In the genomic region with DNA sequence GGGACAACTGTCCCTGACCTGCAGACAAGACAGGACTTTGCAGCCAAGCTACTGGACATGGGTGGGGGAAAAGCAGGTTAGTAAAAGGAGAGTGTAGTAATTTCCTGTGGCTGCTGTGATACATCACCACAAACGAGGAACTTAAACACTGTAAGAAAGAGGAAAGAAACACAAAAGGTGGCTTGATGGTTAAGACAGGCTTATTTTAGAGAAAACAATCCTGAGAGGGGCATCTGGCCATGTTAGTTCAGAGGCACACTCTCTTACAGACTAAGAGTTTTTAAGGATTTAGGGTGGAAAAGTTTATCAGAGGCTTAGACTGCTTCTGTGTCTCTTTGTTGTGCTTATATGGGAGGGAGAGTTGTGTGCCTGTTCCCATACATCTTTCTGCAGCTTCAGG, we compare ENCODE assay signal across 28 cellular contexts.
A peak's percentile ranks its signal among the peaks of the same experiment; 100 is the strongest.
DNase-seq lines count a peak whose midpoint lies in the region; ATAC-seq, FAIRE-seq and TF ChIP-seq lines count a peak whose summit lies in the region.
"Had no signal": no experiment of that assay in that cellular context is flagged by ENCODE, and none has a peak within 500 bp of the region (broad histone marks: within the 10 kb centered on the region; RNA-seq: fewer than 3 reads in every experiment).

No MANE protein-coding gene starts in this region.

- H3K9me1 ChIP-seq in K562 (ENCODE audit: control insufficient read depth, insufficient read depth, low read length) = no peaks in the 10 kb centered on the region

- H3K4me1 ChIP-seq in HEK293 (ENCODE audit: control insufficient read depth, insufficient read depth, low read length) = no peaks in the 10 kb centered on the region
- H3K4me1 ChIP-seq in K562 (replicated peaks in 1 of 2; ENCODE audit: control insufficient read depth in 2 of 2, insufficient read depth in 2 of 2, low read length in 2 of 2) = no peaks in the 10 kb centered on the region
- H3K4me1 ChIP-seq: BE2C, BLaER1 had no signal

- in situ Hi-C loops in K562 (cut with MboI) = no loop called here

- H3K27me3 ChIP-seq in K562 (ENCODE audit: control insufficient read depth in 2 of 2, insufficient read depth in 2 of 2, low read length in 2 of 2) = no peaks in the 10 kb centered on the region
- H3K27me3 ChIP-seq: BE2C, BLaER1 had no signal

- H3K9me3 ChIP-seq in HEK293 (ENCODE audit: control insufficient read depth, insufficient read depth, low read depth, low read length) = no peaks in the 10 kb centered on the region
- no peaks in the 10 kb centered on the region for H3K9me3 ChIP-seq in K562 (replicated peaks; ENCODE audit: control insufficient read depth, insufficient read depth, low read depth, low read length)
- H3K9me3 ChIP-seq: BE2C had no signal

- no peaks in the 10 kb centered on the region for H3K4me1 Mint-ChIP-seq in activated T-cell treated with anti-CD3 and anti-CD28 coated beads, Interleukin-2, amount 50 U/mL, for 72 hours (ENCODE audit: low read depth)
- H3K4me1 Mint-ChIP-seq: CD14-positive monocyte; CD4-positive, alpha-beta memory T cell; CD4-positive, CD25-positive, alpha-beta regulatory T cell; CD8-positive, alpha-beta memory T cell had no signal

- peaks cover 0 to 2% of the 10 kb centered on the region in 2 donors for H3K9me3 Mint-ChIP-seq in activated T-cell treated with anti-CD3 and anti-CD28 coated beads, Interleukin-2, amount 50 U/mL, for 72 hours

- 0% methylated on average over 1 of the region's 1 CpG for WGBS in K562 (ENCODE audit: insufficient coverage, low coverage, missing lambda C conversion rate)

- H3K4me3 ChIP-seq in HEK293 (ENCODE audit: low read depth, low read length) (no peak overlapping the region), NB4 (ENCODE audit: low read depth, low read length) (no peak overlapping the region), K562 (no peak overlapping the region)
- H3K4me3 ChIP-seq: BLaER1, GM12878 had no signal

- no TSS peak for BruUV-seq in K562 (replicated peaks; lab: Mats Ljungman, UMichigan)

- TF ChIP-seq CTCF in HEK293 (tag by site-specific recombination; IDR thresholded peaks at IDR 0.05) (no peak), NB4 (IDR thresholded peaks at IDR 0.05; ENCODE audit: low read depth, low read length) (no peak), K562 (IDR thresholded peaks at IDR 0.05 in 2 of 3, conservative IDR thresholded peaks at IDR 0.05 in 1 of 3; ENCODE audit: insufficient read depth in 2 of 3, low read depth in 1 of 3, low read length in 3 of 3) (no peak)

- ATAC-seq in K562 (no peak), GM21381 (IDR thresholded peaks at IDR 0.05; ENCODE audit: unreplicated experiment) (no peak), HG03378 (IDR thresholded peaks at IDR 0.05; ENCODE audit: unreplicated experiment) (no peak)
- ATAC-seq in activated T-cell treated with anti-CD3 and anti-CD28 coated beads, Interleukin-2, amount 50 U/mL, for 72 hours (replicated peaks in 1 of 2) = no peak
- ATAC-seq: GM12878 had no signal

- intact Hi-C loops in K562 (cut with micrococcal nuclease) = no loop called here

- no peak overlapping the region for H3K4me2 ChIP-seq in K562 (ENCODE audit: insufficient read depth, low read length)
- H3K4me2 ChIP-seq: BLaER1 had no signal

- H3K36me3 Mint-ChIP-seq in activated T-cell treated with anti-CD3 and anti-CD28 coated beads, Interleukin-2, amount 50 U/mL, for 72 hours (ENCODE audit: insufficient read depth in 2 of 2) = no peaks in the 10 kb centered on the region
- H3K36me3 Mint-ChIP-seq: CD14-positive monocyte; CD4-positive, alpha-beta memory T cell; CD4-positive, CD25-positive, alpha-beta regulatory T cell; CD8-positive, alpha-beta memory T cell had no signal

- TF ChIP-seq EP300 in K562 (IDR thresholded peaks at IDR 0.05; ENCODE audit: low read length) = no peak

- POLR2A ChIA-PET in HEK293 (lab: Yijun Ruan, JAX) = no interaction called here
- POLR2A ChIA-PET in K562 (lab: Yijun Ruan, JAX) = interaction anchor here (0.6 to 1.1 kb wide), 2 partner anchors 11 to 68 kb away, joined by 3 read pairs; no protein-coding TSS in a partner anchor

- TF ChIP-seq POLR2A in NB4 (IDR thresholded peaks at IDR 0.05; ENCODE audit: extremely low read depth, insufficient read length) = no peak
- no peak for TF ChIP-seq POLR2A in K562 (conservative IDR thresholded peaks at IDR 0.05)

- no peaks in the 10 kb centered on the region for H4K20me1 ChIP-seq in K562 (replicated peaks; ENCODE audit: control insufficient read depth, insufficient read depth, low read length)
- H4K20me1 ChIP-seq: BLaER1 had no signal

- CTCF ChIA-PET in HEK293 (lab: Yijun Ruan, JAX) (no interaction called here), K562 (lab: Yijun Ruan, JAX; ENCODE audit: low intra/inter-chr PET ratio) (no interaction called here)

- no peak for TF ChIP-seq RAD21 in K562 (CRISPR knock-in tag; conservative IDR thresholded peaks at IDR 0.05 in 1 of 2, IDR thresholded peaks at IDR 0.05 in 1 of 2)

- no peak overlapping the region for H3K4me3 Mint-ChIP-seq in activated T-cell treated with anti-CD3 and anti-CD28 coated beads, Interleukin-2, amount 50 U/mL, for 72 hours
- H3K4me3 Mint-ChIP-seq: CD14-positive monocyte; CD8-positive, alpha-beta memory T cell had no signal

- DNase-seq in NB4 (ENCODE audit: low read depth) (peak; percentile 12), K562 (ENCODE audit: extremely low read depth in 1 of 4, low spot score in 3 of 4) (no peak), NAMALWA (ENCODE audit: low spot score) (no peak)
- DNase-seq in activated T-cell treated with anti-CD3 and anti-CD28 coated beads, Interleukin-2, amount 50 U/mL, for 72 hours = no peak
- DNase-seq: 8988T; ACHN; BE2C; C1 segment of cervical spinal cord; CD4-positive, alpha-beta memory T cell; CD4-positive, CD25-positive, alpha-beta regulatory T cell; CD8-positive, alpha-beta memory T cell; COR-L47; DMS 273 treated with DMSO at 0.1 percent for 48 hours; DMS153; DMS53; DMS79; DND-41; EL; GDM1 had no signal

- H3K27ac Mint-ChIP-seq in activated T-cell treated with anti-CD3 and anti-CD28 coated beads, Interleukin-2, amount 50 U/mL, for 72 hours = no peak overlapping the region
- H3K27ac Mint-ChIP-seq: CD14-positive monocyte; CD4-positive, alpha-beta memory T cell; CD4-positive, CD25-positive, alpha-beta regulatory T cell; CD8-positive, alpha-beta memory T cell had no signal

- no peaks in the 10 kb centered on the region for H3K27me3 Mint-ChIP-seq in activated T-cell treated with anti-CD3 and anti-CD28 coated beads, Interleukin-2, amount 50 U/mL, for 72 hours (ENCODE audit: low read depth)
- H3K27me3 Mint-ChIP-seq: CD4-positive, alpha-beta memory T cell had no signal

- no peak overlapping the region for H3K9ac ChIP-seq in K562 (ENCODE audit: insufficient read depth in 1 of 2, low read depth in 2 of 2, low read length in 2 of 2)
- H3K9ac ChIP-seq: BLaER1 had no signal

- no peak overlapping the region for H2AFZ ChIP-seq in K562 (ENCODE audit: low read depth, low read length)

- H3K27ac ChIP-seq in HEK293 (ENCODE audit: extremely low read depth, low read depth, low read length) = no peak overlapping the region
- H3K27ac ChIP-seq in K562 (ENCODE audit: extremely low read depth, low read depth, low read length) = no peak overlapping the region
- H3K27ac ChIP-seq: BLaER1 had no signal

- H3K79me2 ChIP-seq in K562 (ENCODE audit: control insufficient read depth, insufficient read depth, low read length) = no peaks in the 10 kb centered on the region

- FAIRE-seq in K562 (lab: Jason Lieb, UNC) = no peak
- FAIRE-seq: A204.1, GM12878, GM12892, GM18507 had no signal

- H3K36me3 ChIP-seq in HEK293 (ENCODE audit: control insufficient read depth in 2 of 2, insufficient read depth in 1 of 2, low read length in 2 of 2) (no peaks in the 10 kb centered on the region), K562 (ENCODE audit: control insufficient read depth, insufficient read depth, low read length) (no peaks in the 10 kb centered on the region)
- H3K36me3 ChIP-seq: BE2C, BLaER1 had no signal

TF ChIP-seq in HEK293, 187 proteins besides CTCF, POLR2A, EP300 and RAD21:
- TF ChIP-seq SETDB1 (IDR thresholded peaks at IDR 0.05; ENCODE audit: insufficient read length, low read length) = peak; percentile 80
- no peak for TF ChIP-seq MYNN (tag by site-specific recombination; IDR thresholded peaks at IDR 0.05; ENCODE audit: borderline replicate concordance)
- TF ChIP-seq ZNF473 (tag by site-specific recombination; IDR thresholded peaks at IDR 0.05) = no peak
TF ChIP-seq in HEK293: peak in this region for 1.

TF ChIP-seq in K562, 482 proteins besides CTCF, POLR2A, EP300 and RAD21:
- TF ChIP-seq SMARCE1 (IDR thresholded peaks at IDR 0.05) (no peak), RBM25 (IDR thresholded peaks at IDR 0.05; ENCODE audit: low read depth, low read length, severe bottlenecking) (peak; percentile 24), CREB1 (IDR thresholded peaks at IDR 0.05) (no peak), CREB1 (CRISPR knock-in tag; IDR thresholded peaks at IDR 0.05) (no peak), GTF2F1 (IDR thresholded peaks at IDR 0.05; ENCODE audit: low read depth, low read length) (no peak), HLTF (IDR thresholded peaks at IDR 0.05) (peak; percentile 90), ZNF232 (CRISPR knock-in tag; IDR thresholded peaks at IDR 0.05) (no peak)
TF ChIP-seq in K562: peak in this region for 2.
